In genomic region chr12:13024151-13024946, GRCh38 we compare ENCODE assay signal across 1 cellular context.
TF ChIP-seq lines count a peak whose summit lies in the region.

No MANE protein-coding gene starts in this region.

TF ChIP-seq in SK-N-SH, 30 proteins besides CTCF, POLR2A, EP300 and RAD21 (continued from another document):
- TF ChIP-seq USF2 (IDR thresholded peaks at IDR 0.05; ENCODE audit: borderline replicate concordance, low read depth, low read length) (no peak), NFIC (IDR thresholded peaks at IDR 0.05; ENCODE audit: borderline replicate concordance) (no peak), SMC3 (IDR thresholded peaks at IDR 0.05; ENCODE audit: low read depth, low read length) (no peak), ZBTB33 (IDR thresholded peaks at IDR 0.05; ENCODE audit: borderline replicate concordance, low read depth) (no peak), JUND (IDR thresholded peaks at IDR 0.05) (no peak), FOXJ3 (CRISPR knock-in tag; IDR thresholded peaks at IDR 0.05) (no peak)
